ENCODE assay signal across 1 cellular context in the genomic region with DNA sequence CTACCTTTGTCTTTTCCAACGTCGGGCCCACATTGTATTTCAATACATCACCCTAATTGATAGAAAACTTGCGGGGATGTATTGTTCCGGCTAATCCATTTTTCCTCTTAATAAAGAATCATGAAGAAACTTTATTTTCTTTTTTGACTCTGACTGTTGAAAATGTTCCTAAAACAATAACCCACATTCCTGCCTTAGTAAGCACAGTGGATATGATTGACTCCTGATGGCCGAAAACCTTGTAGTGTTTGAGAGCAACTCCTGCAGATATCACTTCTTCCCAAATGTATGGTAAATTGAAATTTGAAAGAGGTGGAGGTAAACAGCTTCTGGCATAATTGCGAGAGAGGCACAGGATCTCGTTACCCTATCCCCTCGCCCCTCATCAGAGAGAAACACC.
TF ChIP-seq lines count a peak whose summit lies in the region.

No MANE protein-coding gene starts in this region.

TF ChIP-seq in IMR-90, 13 proteins besides CTCF, POLR2A, EP300 and RAD21 (continued from another document):
- TF ChIP-seq SMC3 (IDR thresholded peaks at IDR 0.05; ENCODE audit: low read depth, low read length) (no peak), FOS (IDR thresholded peaks at IDR 0.05; ENCODE audit: low read depth, low read length) (no peak)
- TF ChIP-seq, protein P1, sequence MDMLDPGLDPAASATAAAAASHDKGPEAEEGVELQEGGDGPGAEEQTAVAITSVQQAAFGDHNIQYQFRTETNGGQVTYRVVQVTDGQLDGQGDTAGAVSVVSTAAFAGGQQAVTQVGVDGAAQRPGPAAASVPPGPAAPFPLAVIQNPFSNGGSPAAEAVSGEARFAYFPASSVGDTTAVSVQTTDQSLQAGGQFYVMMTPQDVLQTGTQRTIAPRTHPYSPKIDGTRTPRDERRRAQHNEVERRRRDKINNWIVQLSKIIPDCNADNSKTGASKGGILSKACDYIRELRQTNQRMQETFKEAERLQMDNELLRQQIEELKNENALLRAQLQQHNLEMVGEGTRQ (IDR thresholded peaks at IDR 0.05; ENCODE audit: low read depth, low read length) = no peak
